Comparison of ENCODE assay signal across 20 cellular contexts in the genomic region with DNA sequence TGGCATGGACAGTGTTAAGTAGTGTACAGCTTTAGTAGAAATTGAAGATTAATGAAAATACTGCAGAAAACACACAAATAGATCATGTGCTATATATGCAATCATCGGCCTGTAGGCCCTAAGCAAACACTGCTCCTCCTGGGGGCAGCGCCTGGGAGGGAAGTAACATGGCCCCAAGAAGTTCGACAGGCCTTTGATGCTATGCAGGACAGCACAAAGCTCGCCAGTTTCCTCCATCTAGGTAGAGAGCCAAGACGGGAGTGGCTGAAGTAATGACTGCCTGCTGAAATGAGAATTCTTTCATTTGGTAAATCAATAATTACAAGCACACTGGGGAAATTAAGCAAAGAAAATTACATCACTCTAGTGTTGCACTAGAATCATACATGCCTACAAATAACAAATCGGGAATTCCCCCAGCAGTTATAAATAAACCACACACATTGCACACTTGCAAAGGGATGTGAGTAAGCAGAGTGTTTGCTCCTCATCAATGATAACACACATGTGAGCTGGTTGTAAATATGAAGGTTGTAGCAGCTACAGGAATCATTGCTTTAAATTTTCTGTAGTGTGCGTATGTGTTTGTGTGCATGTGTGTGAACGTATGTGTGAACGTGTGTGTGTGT.
DNase-seq lines count a peak whose midpoint lies in the region; ATAC-seq and TF ChIP-seq lines count a peak whose summit lies in the region.
"Had no signal": no experiment of that assay in that cellular context is flagged by ENCODE, and none has a peak within 500 bp of the region (broad histone marks: within the 10 kb centered on the region; RNA-seq: fewer than 3 reads in every experiment).

No MANE protein-coding gene starts in this region.

- H3K9me3 ChIP-seq in BLaER1 (no peaks in the 10 kb centered on the region), HEK293 (ENCODE audit: control insufficient read depth, insufficient read depth, low read depth, low read length) (no peaks in the 10 kb centered on the region)
- H3K9me3 ChIP-seq: BE2C, HAP-1 had no signal

- H4K20me1 ChIP-seq in BLaER1: no peaks in the 10 kb centered on the region

- 0 out of 2 replicates have a peak overlapping the region, but pooled peaks have one; percentile 10 for H3K4me2 ChIP-seq in BLaER1

- H3K4me3 ChIP-seq in BLaER1 (no peak overlapping the region), HEK293 (ENCODE audit: low read depth, low read length) (no peak overlapping the region), choroid plexus epithelial cell (ENCODE audit: low read depth, low read length) (no peak overlapping the region)
- H3K4me3 ChIP-seq: HAP-1 had no signal

- DNase-seq in choroid plexus epithelial cell (ENCODE audit: low read depth): no peak
- peak; percentile 20 for DNase-seq in mucosa of gallbladder (ENCODE audit: low spot score)
- no peak for DNase-seq in iPS-NIHi11 (ENCODE audit: low spot score)
- no peak for DNase-seq in MV-4-11 (lab: John Stamatoyannopoulos, UW)
- DNase-seq: BE2C; Calu3; CD8-positive, alpha-beta T cell; DMS53; KBM-7; NCI-H1417 treated with DMSO at 0.1 percent for 48 hours; NCI-H187 treated with DMSO at 0.1 percent for 48 hours; NCI-H2227 treated with DMSO at 0.1 percent for 48 hours; NCI-H510A treated with DMSO at 0.1 percent for 48 hours; NCI-H774; Right ventricle myocardium superior had no signal

- H3K4me1 ChIP-seq in BLaER1: peaks cover 15% of the 10 kb centered on the region; the same call in 1 of the 2 replicates
- H3K4me1 ChIP-seq in HEK293 (ENCODE audit: control insufficient read depth, insufficient read depth, low read length): no peaks in the 10 kb centered on the region
- H3K4me1 ChIP-seq: BE2C, HAP-1 had no signal

- H3K36me3 ChIP-seq in BLaER1 (no peaks in the 10 kb centered on the region), HEK293 (ENCODE audit: control insufficient read depth in 2 of 2, insufficient read depth in 1 of 2, low read length in 2 of 2) (no peaks in the 10 kb centered on the region)
- H3K36me3 ChIP-seq: BE2C, HAP-1 had no signal

- no peaks in the 10 kb centered on the region for H3K27me3 ChIP-seq in BLaER1

- no peak overlapping the region for H3K9ac ChIP-seq in BLaER1

- POLR2A ChIA-PET in HEK293 (lab: Yijun Ruan, JAX): no interaction called here

- ATAC-seq in HG02981 (IDR thresholded peaks at IDR 0.05; ENCODE audit: unreplicated experiment) (no peak), HG03520 (IDR thresholded peaks at IDR 0.05; ENCODE audit: unreplicated experiment) (no peak)
- ATAC-seq: CD8-positive, alpha-beta T cell had no signal

- CTCF ChIA-PET in HEK293 (lab: Yijun Ruan, JAX): no interaction called here

- no peak overlapping the region for H3K27ac ChIP-seq in BLaER1
- no peak overlapping the region for H3K27ac ChIP-seq in HEK293 (ENCODE audit: extremely low read depth, low read depth, low read length)

- TF ChIP-seq CTCF in HEK293 (tag by site-specific recombination; IDR thresholded peaks at IDR 0.05) (no peak), choroid plexus epithelial cell (conservative IDR thresholded peaks at IDR 0.05; ENCODE audit: low read depth, low read length) (peak; percentile 12)

TF ChIP-seq in HEK293, 187 proteins besides CTCF, POLR2A, EP300 and RAD21:
- no peak for TF ChIP-seq ZNF510 (tag by site-specific recombination; IDR thresholded peaks at IDR 0.05; ENCODE audit: insufficient replicate concordance)
- 0 out of 2 replicates have a peak, but pooled peaks have one; percentile 15 for TF ChIP-seq ZSCAN4 (tag by site-specific recombination; IDR thresholded peaks at IDR 0.05)
TF ChIP-seq in HEK293: peak in this region for 1.
